Comparison of ENCODE assay signal across 11 cellular contexts in the genomic region with DNA sequence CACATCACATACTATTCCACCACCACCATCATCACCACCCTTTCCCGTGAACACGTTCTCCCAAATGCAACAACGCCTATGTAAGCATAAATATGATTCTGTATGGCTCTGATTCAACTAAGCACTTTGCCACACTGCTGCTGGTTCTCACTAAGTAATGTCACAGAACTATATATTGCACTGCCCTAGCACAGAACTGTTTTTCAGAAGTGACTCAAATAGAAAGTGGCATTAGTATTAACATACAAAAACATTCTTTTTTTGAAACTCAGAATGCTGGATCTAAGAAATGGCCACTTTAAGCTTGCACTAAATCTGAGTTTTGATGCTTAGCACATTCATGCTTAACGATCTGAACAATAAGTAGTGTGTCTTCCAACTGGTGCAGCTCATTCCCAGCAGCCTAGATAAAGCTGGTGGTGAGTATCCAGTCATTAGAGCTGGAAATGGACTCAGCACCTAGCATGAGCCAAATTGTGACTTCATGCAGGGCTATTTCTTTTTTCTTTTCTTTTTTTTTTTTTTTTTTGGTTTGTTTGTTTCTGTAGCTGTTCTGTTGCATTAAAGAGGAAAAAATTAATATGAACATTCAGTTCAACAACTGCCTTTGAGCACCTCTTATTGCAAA. TPM values are rescaled to one million over a fixed set of nuclear protein-coding genes. Genes with fewer than 3 reads are reported as not detected.
A peak's percentile ranks its signal among the peaks of the same experiment; 100 is the strongest.
DNase-seq lines count a peak whose midpoint lies in the region; ATAC-seq and TF ChIP-seq lines count a peak whose summit lies in the region.
"Had no signal": no experiment of that assay in that cellular context is flagged by ENCODE, and none has a peak within 500 bp of the region (broad histone marks: within the 10 kb centered on the region; RNA-seq: fewer than 3 reads in every experiment).

No MANE protein-coding gene starts in this region.

- DNase-seq in GM23248, result peak; percentile 39
- peak in 1 of 2 donors; percentile 13 for DNase-seq in heart right ventricle
- DNase-seq in Calu3, result no peak
- DNase-seq in natural killer cell, result no peak
- DNase-seq in OCI-M1 (lab: John Stamatoyannopoulos, UW), result no peak
- no peak for DNase-seq in NCI-H1930 (lab: John Stamatoyannopoulos, UW)
- DNase-seq: activated CD8-positive, alpha-beta memory T cell treated with anti-CD3 and anti-CD28 coated beads for 24 hours; CD4-positive, alpha-beta memory T cell; testis had no signal

- 15 to 21% methylated on average over 4 of the region's 4 CpGs for WGBS in GM23248 (ENCODE audit: low coverage in 1 of 2, low lambda C conversion rate in 2 of 2, missing lambda C conversion rate in 2 of 2), 2 experiments
- 46 to 48% methylated on average over 4 of the region's 4 CpGs for WGBS in heart right ventricle, 2 donors

- H3K4me1 Mint-ChIP-seq in Calu3 (ENCODE audit: low read depth, unreplicated experiment) (peaks cover 9% of the 10 kb centered on the region), natural killer cell (peaks cover 0 to 11% of the 10 kb centered on the region in 2 donors)

- no peaks in the 10 kb centered on the region for H3K9me3 ChIP-seq in GM23248 (ENCODE audit: low read depth)
- H3K9me3 ChIP-seq in heart right ventricle, result no peaks in the 10 kb centered on the region
- H3K9me3 ChIP-seq: testis had no signal

- H3K36me3 Mint-ChIP-seq in Calu3 (ENCODE audit: insufficient read depth, unreplicated experiment), result no peaks in the 10 kb centered on the region
- no peaks in the 10 kb centered on the region for H3K36me3 Mint-ChIP-seq in natural killer cell
- H3K36me3 Mint-ChIP-seq: CD4-positive, alpha-beta memory T cell had no signal

- H3K4me2 ChIP-seq in GM23248 (ENCODE audit: unreplicated experiment) (no peak overlapping the region), KMS-11 (peak overlapping the region; percentile 22; the same call in 1 of the 2 replicates)

- 0 out of 2 replicates have a peak, but pooled peaks cover 5% of the 10 kb centered on the region for H3K27me3 ChIP-seq in GM23248 (replicated peaks; ENCODE audit: insufficient read depth)
- no peaks in the 10 kb centered on the region for H3K27me3 ChIP-seq in KMS-11 (ENCODE audit: insufficient read depth, low read depth)
- no peaks in the 10 kb centered on the region for H3K27me3 ChIP-seq in heart right ventricle
- H3K27me3 ChIP-seq: testis had no signal

- H3K27ac Mint-ChIP-seq in Calu3 (ENCODE audit: unreplicated experiment) (no peak overlapping the region), natural killer cell (no peak overlapping the region)
- H3K27ac Mint-ChIP-seq: CD4-positive, alpha-beta memory T cell had no signal

- no peaks in the 10 kb centered on the region for H3F3A ChIP-seq in GM23248 (ENCODE audit: insufficient read depth)

- H3K27ac ChIP-seq in GM23248, result no peak overlapping the region
- H3K27ac ChIP-seq in KMS-11, result no peak overlapping the region
- peak overlapping the region in 3 of 10 donors; percentile 9 to 67 (median 19) for H3K27ac ChIP-seq in heart right ventricle
- H3K27ac ChIP-seq: testis had no signal

- H3K79me2 ChIP-seq in GM23248 (ENCODE audit: insufficient read depth), result no peaks in the 10 kb centered on the region
- no peaks in the 10 kb centered on the region for H3K79me2 ChIP-seq in KMS-11 (ENCODE audit: insufficient read depth, low read depth)

- peak; percentile 78 for ATAC-seq in GM18519 (IDR thresholded peaks at IDR 0.05; ENCODE audit: low FRiP score, unreplicated experiment)
- ATAC-seq in heart right ventricle, result peak; percentile 60 to 85 (median 74)
- no peak for ATAC-seq in natural killer cell

- H3K4me3 ChIP-seq in GM23248 (no peak overlapping the region), KMS-11 (IDR thresholded peaks at IDR 0.05; ENCODE audit: insufficient read depth, low read depth, low read length) (no peak overlapping the region), heart right ventricle (no peak overlapping the region)
- H3K4me3 ChIP-seq: testis had no signal

- no peak for TF ChIP-seq CTCF in KMS-11 (conservative IDR thresholded peaks at IDR 0.05; ENCODE audit: low read depth, low read length)
- no peak for TF ChIP-seq CTCF in heart right ventricle (IDR thresholded peaks at IDR 0.05)
- no peak for TF ChIP-seq CTCF in Calu3 (IDR thresholded peaks at IDR 0.05; ENCODE audit: unreplicated experiment)
- TF ChIP-seq CTCF in natural killer cell (IDR thresholded peaks at IDR 0.05), result no peak

- H3K4me1 ChIP-seq in GM23248 (ENCODE audit: insufficient read depth) (no peaks in the 10 kb centered on the region), KMS-11 (ENCODE audit: low read depth, poor library complexity, severe bottlenecking) (peaks cover 23% of the 10 kb centered on the region), heart right ventricle (peaks cover 0 to 30% (median 19%) of the 10 kb centered on the region in 9 donors)

- BruUV-seq in Calu3 (replicated peaks; lab: Mats Ljungman, UMichigan), result no TSS peak

- no peaks in the 10 kb centered on the region for H3K36me3 ChIP-seq in GM23248 (ENCODE audit: low read depth)
- H3K36me3 ChIP-seq in KMS-11 (ENCODE audit: insufficient read depth), result no peaks in the 10 kb centered on the region
- H3K36me3 ChIP-seq in heart right ventricle, result no peaks in the 10 kb centered on the region

- no peaks in the 10 kb centered on the region for H3K9me2 ChIP-seq in GM23248 (ENCODE audit: insufficient read depth)

- no peaks in the 10 kb centered on the region for H3K9me3 Mint-ChIP-seq in Calu3 (ENCODE audit: low read depth, unreplicated experiment)
- peaks cover 0 to 4% of the 10 kb centered on the region in 2 donors for H3K9me3 Mint-ChIP-seq in natural killer cell

- H3K27me3 Mint-ChIP-seq in Calu3 (ENCODE audit: unreplicated experiment) (peaks cover 25% of the 10 kb centered on the region), natural killer cell (ENCODE audit: low read depth in 2 of 2) (peaks cover 6 to 12% of the 10 kb centered on the region in 2 donors)

- no peak overlapping the region for H3K9ac ChIP-seq in GM23248
- no peak overlapping the region for H3K9ac ChIP-seq in KMS-11

- no peak overlapping the region for H2AFZ ChIP-seq in GM23248
- H2AFZ ChIP-seq in KMS-11 (ENCODE audit: low read depth), result no peak overlapping the region

- intact Hi-C loops in heart right ventricle (cut with DNase I) (loop anchor here in 4 of 10 donors (5.0 to 10.0 kb wide), 3 partner anchors 74 to 92 kb away; no protein-coding TSS in a partner anchor), Calu3 (cut with micrococcal nuclease; ENCODE audit: unreplicated experiment) (no loop called here), natural killer cell (cut with micrococcal nuclease) (no loop called here)

- H3K4me3 Mint-ChIP-seq in Calu3 (ENCODE audit: low read depth, unreplicated experiment), result no peak overlapping the region
- no peak overlapping the region for H3K4me3 Mint-ChIP-seq in natural killer cell
- H3K4me3 Mint-ChIP-seq: CD4-positive, alpha-beta memory T cell had no signal

- H4K20me1 ChIP-seq in GM23248 (ENCODE audit: insufficient read depth) (no peaks in the 10 kb centered on the region), KMS-11 (ENCODE audit: insufficient read depth) (no peaks in the 10 kb centered on the region)

- CTCF ChIA-PET in Calu3 (lab: Charles Lee), result interaction anchor here (0.7 kb wide), 1 partner anchor 1316 kb away, joined by 3 read pairs; no protein-coding TSS in a partner anchor

- in situ Hi-C loops in GM23248 (cut with MboI), result no loop called here

RNA-seq across cellular contexts. Expression of a gene that starts 46.2 kb away (rescaled TPM):
- total RNA-seq in GM23248 (2014; rRNA removed; shearing (Covaris generic)), result not detected in 2 replicates
- polyA plus RNA-seq in GM23248 (2016; fragmentation: Nextera tagmentation; extraction: Ambion mirVana), result not detected in 2 replicates
- 1 to 10 TPM in 2 of 10 donors, under 1 TPM in 4, not detected in 4; 0.37 to 2.0 (median 0.87) TPM for total RNA-seq in heart right ventricle
- under 1 TPM; 0.01 to 0.07 TPM for polyA plus RNA-seq in heart right ventricle
- total RNA-seq in Calu3 (2022), result not detected in 2 replicates
- not detected for total RNA-seq in natural killer cell
- total RNA-seq: CD4-positive, alpha-beta memory T cell had no signal
- polyA plus RNA-seq: CD4-positive, alpha-beta memory T cell had no signal

Comparison
In these comparisons a context has a peak if more than half of its experiments do, and no peak if none do; other contexts are left out.
1. ATAC-seq: peak in GM18519 (single experiment) and heart right ventricle (8 of 8); none in natural killer cell (0 of 3).